In the genomic region with DNA sequence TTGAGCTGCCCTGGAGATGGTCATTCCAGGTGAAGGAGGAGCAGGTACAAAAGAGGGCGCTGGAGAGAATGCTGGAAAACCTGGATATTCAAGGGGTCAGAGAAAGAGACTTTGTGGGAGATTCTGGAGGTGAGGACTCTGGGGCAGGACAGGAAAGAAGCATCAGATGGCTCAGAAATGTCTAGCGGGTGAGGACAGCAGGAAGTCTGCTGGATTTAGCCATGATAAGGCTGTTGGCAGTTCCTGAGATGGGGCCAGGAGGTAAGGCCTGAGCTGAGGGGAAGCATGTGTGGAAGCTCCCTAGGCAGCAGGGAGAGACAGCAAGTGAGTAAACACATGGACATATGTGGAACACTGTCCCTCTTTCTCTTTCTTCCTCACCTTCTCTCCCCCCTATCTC, we compare ENCODE assay signal across 1 cellular context.
TF ChIP-seq lines count a peak whose summit lies in the region.

No MANE protein-coding gene starts in this region.

TF ChIP-seq in WTC11, 78 proteins besides CTCF, POLR2A, EP300 and RAD21 (continued from another document):
- TF ChIP-seq, protein P1, sequence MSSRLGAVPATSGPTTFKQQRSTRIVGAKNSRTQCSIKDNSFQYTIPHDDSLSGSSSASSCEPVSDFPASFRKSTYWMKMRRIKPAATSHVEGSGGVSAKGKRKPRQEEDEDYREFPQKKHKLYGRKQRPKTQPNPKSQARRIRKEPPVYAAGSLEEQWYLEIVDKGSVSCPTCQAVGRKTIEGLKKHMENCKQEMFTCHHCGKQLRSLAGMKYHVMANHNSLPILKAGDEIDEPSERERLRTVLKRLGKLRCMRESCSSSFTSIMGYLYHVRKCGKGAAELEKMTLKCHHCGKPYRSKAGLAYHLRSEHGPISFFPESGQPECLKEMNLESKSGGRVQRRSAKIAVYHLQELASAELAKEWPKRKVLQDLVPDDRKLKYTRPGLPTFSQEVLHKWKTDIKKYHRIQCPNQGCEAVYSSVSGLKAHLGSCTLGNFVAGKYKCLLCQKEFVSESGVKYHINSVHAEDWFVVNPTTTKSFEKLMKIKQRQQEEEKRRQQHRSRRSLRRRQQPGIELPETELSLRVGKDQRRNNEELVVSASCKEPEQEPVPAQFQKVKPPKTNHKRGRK (CRISPR knock-in tag; IDR thresholded peaks at IDR 0.05; ENCODE audit: borderline replicate concordance) = no peak
- no peak for TF ChIP-seq ZNF121 (CRISPR knock-in tag; IDR thresholded peaks at IDR 0.05)
